Comparison of ENCODE assay signal across 8 cellular contexts in the genomic region with DNA sequence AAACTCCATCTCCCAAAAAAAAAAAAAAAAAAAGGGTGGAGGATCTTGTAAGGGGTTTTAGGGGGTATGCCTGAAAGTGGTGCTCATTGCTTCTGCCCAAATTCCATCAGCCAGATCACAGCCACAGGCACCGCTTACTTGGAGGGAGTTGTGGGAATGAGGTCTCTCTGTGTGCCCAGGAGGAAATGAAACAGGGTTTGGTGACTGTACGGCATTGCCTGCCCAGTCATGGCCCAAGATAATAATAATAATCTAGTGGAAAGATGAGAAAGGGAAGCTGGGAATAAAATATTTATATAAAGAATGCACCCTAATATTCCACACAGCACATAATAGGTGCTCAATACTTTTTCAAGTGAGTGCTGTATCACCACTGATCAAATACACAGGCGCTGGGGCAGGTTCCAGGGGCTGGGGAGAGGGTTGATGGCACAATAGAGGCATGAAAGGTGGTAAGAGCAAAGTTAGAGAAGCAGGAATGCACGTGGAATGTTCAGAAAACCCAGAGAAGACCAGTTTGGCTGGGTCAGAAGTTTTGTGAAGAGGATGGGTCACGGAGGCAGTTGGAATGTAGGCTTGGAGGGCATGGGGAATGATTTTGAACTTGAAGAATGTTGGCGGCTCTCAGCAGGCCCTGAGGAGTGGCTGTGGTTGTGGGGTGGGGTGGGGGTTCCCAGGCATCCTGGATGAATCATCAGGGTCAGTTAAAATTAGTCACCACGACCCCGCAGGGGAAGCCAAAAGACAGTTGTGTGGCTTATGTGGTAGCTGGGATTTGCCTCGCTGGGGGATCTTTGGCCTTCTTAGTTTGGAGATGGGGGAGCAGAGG. TPM values are rescaled to one million over a fixed set of nuclear protein-coding genes. Genes with fewer than 3 reads are reported as not detected.
DNase-seq lines count a peak whose midpoint lies in the region; ATAC-seq and TF ChIP-seq lines count a peak whose summit lies in the region.

No MANE protein-coding gene starts in this region.

- no peak overlapping the region for H3K4me2 ChIP-seq in OCI-LY1 (ENCODE audit: low read length)

- H3F3A ChIP-seq in OCI-LY1 (ENCODE audit: insufficient read depth, low read length): no peaks in the 10 kb centered on the region

- no peak overlapping the region for H3K9ac ChIP-seq in OCI-LY1 (ENCODE audit: low read length)

- peak; percentile 98 for DNase-seq in GM04504 (ENCODE audit: low read depth)
- DNase-seq in activated naive CD8-positive, alpha-beta T cell treated with anti-CD3 and anti-CD28 coated beads for 36 hours: peak; percentile 77
- DNase-seq in iris pigment epithelial cell (ENCODE audit: low read depth): peak; percentile 98
- DNase-seq in stimulated activated CD8-positive, alpha-beta memory T cell treated with anti-CD3 and anti-CD28 coated beads, Interleukin-15, amount 100 ng/mL, for 4 hours (ENCODE audit: low read depth in 2 of 2): peak; percentile 31 to 46
- DNase-seq in midbrain (lab: John Stamatoyannopoulos, UW): no peak

- H3K27me3 ChIP-seq in OCI-LY1 (ENCODE audit: insufficient read depth, low read length): no peaks in the 10 kb centered on the region

- H3K9me2 ChIP-seq in OCI-LY1 (ENCODE audit: low read depth, low read length): no peaks in the 10 kb centered on the region

- H3K27ac Mint-ChIP-seq in activated naive CD8-positive, alpha-beta T cell treated with anti-CD3 and anti-CD28 coated beads for 36 hours: peak overlapping the region; percentile 61

- 0 out of 2 replicates have a peak, but pooled peaks cover 3% of the 10 kb centered on the region for H3K9me3 ChIP-seq in OCI-LY1 (ENCODE audit: low read length)

- no peaks in the 10 kb centered on the region for H3K36me3 Mint-ChIP-seq in activated naive CD8-positive, alpha-beta T cell treated with anti-CD3 and anti-CD28 coated beads for 36 hours

- H3K27me3 Mint-ChIP-seq in activated naive CD8-positive, alpha-beta T cell treated with anti-CD3 and anti-CD28 coated beads for 36 hours: peaks cover 2% of the 10 kb centered on the region

- no peak overlapping the region for H2AFZ ChIP-seq in OCI-LY1 (ENCODE audit: low read length)

- TF ChIP-seq CTCF in OCI-LY1 (IDR thresholded peaks at IDR 0.05; ENCODE audit: low read length): no peak

- H3K4me1 Mint-ChIP-seq in activated naive CD8-positive, alpha-beta T cell treated with anti-CD3 and anti-CD28 coated beads for 36 hours: peaks cover 16% of the 10 kb centered on the region

- no peak overlapping the region for H3K4me3 ChIP-seq in OCI-LY1 (ENCODE audit: low read depth, low read length, poor library complexity, severe bottlenecking)

- no peak for ATAC-seq in GM21723 (IDR thresholded peaks at IDR 0.05; ENCODE audit: unreplicated experiment)
- no peak for ATAC-seq in GM18505 (IDR thresholded peaks at IDR 0.05; ENCODE audit: unreplicated experiment)

- no peaks in the 10 kb centered on the region for H4K20me1 ChIP-seq in OCI-LY1 (ENCODE audit: insufficient read depth, low read length)

- peaks cover 4% of the 10 kb centered on the region for H3K9me3 Mint-ChIP-seq in activated naive CD8-positive, alpha-beta T cell treated with anti-CD3 and anti-CD28 coated beads for 36 hours

- peak overlapping the region; percentile 26 for H3K27ac ChIP-seq in OCI-LY1 (ENCODE audit: low read depth, low read length, poor library complexity, severe bottlenecking)

- TF ChIP-seq POLR2A in GM18505 (IDR thresholded peaks at IDR 0.05; ENCODE audit: borderline replicate concordance, extremely low read depth, insufficient read depth, insufficient read length): no peak

- H3K4me3 Mint-ChIP-seq in activated naive CD8-positive, alpha-beta T cell treated with anti-CD3 and anti-CD28 coated beads for 36 hours: peak overlapping the region; percentile 16

- H3K4me1 ChIP-seq in OCI-LY1 (ENCODE audit: insufficient read depth, low read length, severe bottlenecking): peaks cover 38% of the 10 kb centered on the region

- H3K36me3 ChIP-seq in OCI-LY1 (ENCODE audit: insufficient read depth, low read length): no peaks in the 10 kb centered on the region

- H3K79me2 ChIP-seq in OCI-LY1 (ENCODE audit: insufficient read depth, low read length): no peaks in the 10 kb centered on the region

RNA-seq across cellular contexts. Expression of gene MB, which starts 12.5 kb away (rescaled TPM):
- not detected for total RNA-seq in activated naive CD8-positive, alpha-beta T cell treated with anti-CD3 and anti-CD28 coated beads for 36 hours

RNA-seq across cellular contexts. Expression of gene APOL6, which starts 18.6 kb away (rescaled TPM):
- total RNA-seq in activated naive CD8-positive, alpha-beta T cell treated with anti-CD3 and anti-CD28 coated beads for 36 hours: 10 to 100 TPM; 54.9 to 55.8 TPM
